ENCODE assay signal across 35 cellular contexts in the genomic region with DNA sequence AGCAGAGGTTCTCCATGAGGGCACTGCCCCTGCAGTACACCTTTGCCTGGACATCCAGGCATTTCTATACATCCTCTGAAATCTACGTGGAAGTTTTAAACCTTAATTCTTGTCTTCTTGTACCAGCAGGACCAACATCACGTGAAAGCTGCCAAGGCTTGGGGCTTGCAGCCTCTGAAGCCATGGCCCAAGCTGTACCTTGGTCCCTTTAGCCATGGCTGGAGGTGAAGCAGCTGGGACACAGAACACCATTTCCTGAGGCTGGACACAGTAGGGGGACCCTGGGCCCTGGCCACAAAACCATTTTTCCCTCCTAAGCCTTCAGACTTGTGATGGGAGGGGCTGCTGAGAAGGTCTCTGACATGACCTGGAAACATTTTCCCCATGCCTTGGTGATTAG. TPM values are rescaled to one million over a fixed set of nuclear protein-coding genes. Genes with fewer than 3 reads are reported as not detected.
"Had no signal": no experiment of that assay in that cellular context is flagged by ENCODE, and none has a peak within 500 bp of the region (broad histone marks: within the 10 kb centered on the region; RNA-seq: fewer than 3 reads in every experiment).

No MANE protein-coding gene starts in this region.

- H3K27ac ChIP-seq: KMS-11 had no signal

- H3K4me2 ChIP-seq: KMS-11 had no signal

- DNase-seq: Karpas-422, Kasumi-1, MG63, MM.1S, MV-4-11, NCI-H1048, NCI-H1092, NCI-H1092 treated with DMSO at 0.1 percent for 48 hours, NCI-H1105, NCI-H1105 treated with DMSO at 0.1 percent for 48 hours, NCI-H1417, NCI-H1417 treated with DMSO at 0.1 percent for 48 hours, NCI-H1436, NCI-H1436 treated with DMSO at 0.1 percent for 48 hours, NCI-H146, NCI-H1694, NCI-H1694 treated with DMSO at 0.1 percent for 48 hours, NCI-H187, NCI-H187 treated with DMSO at 0.1 percent for 48 hours, NCI-H1930, NCI-H2029, NCI-H2029 treated with DMSO at 0.1 percent for 48 hours, NCI-H2081, NCI-H2081 treated with DMSO at 0.1 percent for 48 hours, NCI-H2107, NCI-H2171, NCI-H2171 treated with DMSO at 0.1 percent for 48 hours, NCI-H2227 treated with DMSO at 0.1 percent for 48 hours, NCI-H226, NCI-H345, NCI-H446, NCI-H446 treated with DMSO at 0.1 percent for 48 hours, NCI-H510A had no signal

- H3K4me3 ChIP-seq: MG63 had no signal

- H3K36me3 ChIP-seq: MG63 had no signal

- H3K9ac ChIP-seq: KMS-11 had no signal

- H3K27me3 ChIP-seq: MG63 had no signal

- H3K9me3 ChIP-seq: MG63 had no signal

RNA-seq across cellular contexts. Expression of gene CCDC141, which starts 32.8 kb away (rescaled TPM):
- total RNA-seq: MCF 10A had no signal
